Comparison of ENCODE assay signal across 8 cellular contexts in the genomic region with DNA sequence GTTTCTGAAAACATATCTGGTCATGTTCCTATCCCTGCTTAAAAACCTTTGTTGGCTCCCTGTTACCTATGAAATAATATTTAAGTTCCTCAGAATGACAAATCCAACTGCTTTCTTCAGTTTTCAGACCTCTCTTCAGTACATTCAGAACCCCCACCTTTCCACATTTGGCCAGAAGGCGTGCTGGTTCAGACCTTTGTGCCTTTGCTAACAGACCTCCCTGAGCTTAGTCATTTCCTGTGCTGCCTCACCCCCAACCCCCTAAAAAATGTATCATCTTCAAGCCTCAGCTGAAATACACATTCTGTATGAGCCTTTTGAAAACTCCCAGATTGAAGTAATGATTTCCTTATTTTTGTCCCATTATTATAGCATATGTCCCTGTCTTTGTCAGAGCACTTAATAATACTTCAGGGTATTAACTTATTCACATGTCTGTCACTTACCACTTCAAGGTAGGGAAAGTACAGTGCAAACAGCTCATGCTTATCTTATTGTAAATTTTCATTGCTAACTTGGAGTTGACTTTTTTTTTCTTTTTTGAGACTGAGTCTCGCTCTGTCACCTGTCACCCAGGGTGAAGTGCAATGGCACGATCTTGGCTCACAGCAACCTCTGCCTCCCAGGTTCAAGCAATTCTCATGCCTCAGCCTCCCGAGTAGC. TPM values are rescaled to one million over a fixed set of nuclear protein-coding genes. Genes with fewer than 3 reads are reported as not detected.
A peak's percentile ranks its signal among the peaks of the same experiment; 100 is the strongest.
DNase-seq lines count a peak whose midpoint lies in the region; ATAC-seq and TF ChIP-seq lines count a peak whose summit lies in the region.

No MANE protein-coding gene starts in this region.

- TF ChIP-seq POLR2A in gastrocnemius medialis (IDR thresholded peaks at IDR 0.05): no peak

- no peak for ATAC-seq in gastrocnemius medialis

- in situ Hi-C loops in gastrocnemius medialis (cut with MboI; ENCODE audit: low sequenced_read_pairs in 4 of 4): loop anchor here in 1 of 4 donors (10.0 kb wide), 1 partner anchor 96 kb away; no protein-coding TSS in a partner anchor
- in situ Hi-C loops in GM13977 (cut with MboI; ENCODE audit: low pct_unique_long_range_greater_than_20kb, low sequenced_read_pairs, unreplicated experiment): no loop called here

- intact Hi-C loops in gastrocnemius medialis (cut with DNase I; ENCODE audit: low total_unique reads): loop anchor here (5.0 kb wide), 2 partner anchors 43 to 153 kb away; no protein-coding TSS in a partner anchor

- TF ChIP-seq CTCF in epithelial cell of proximal tubule (conservative IDR thresholded peaks at IDR 0.05; ENCODE audit: low read depth, low read length) (peak; percentile 32), gastrocnemius medialis (IDR thresholded peaks at IDR 0.05 in 4 of 5, conservative IDR thresholded peaks at IDR 0.05 in 1 of 5) (no peak), GM13977 (IDR thresholded peaks at IDR 0.05; ENCODE audit: extremely low read depth, insufficient read depth, missing control alignments) (no peak)

- DNase-seq in HS-5 (ENCODE audit: low read depth): peak; percentile 78
- DNase-seq in activated CD4-positive, alpha-beta T cell treated with anti-CD3 and anti-CD28 coated beads, Interleukin-2, amount 50 U/mL, for 4 hours: peak; percentile 33
- DNase-seq in epithelial cell of proximal tubule (ENCODE audit: low read depth): no peak
- DNase-seq in stimulated activated CD4-positive, alpha-beta T cell treated with anti-CD3 and anti-CD28 coated beads, Interleukin-4, amount 100 ng/mL, for 4 hours: peak; percentile 16 to 66
- DNase-seq in gastrocnemius medialis: no peak
- no peak for DNase-seq in NCI-H2196 treated with DMSO at 0.1 percent for 48 hours (lab: John Stamatoyannopoulos, UW; ENCODE audit: unreplicated experiment)
- DNase-seq in HuH-7.5 (ENCODE audit: low spot score): no peak
- no peak for DNase-seq in GM13977 (ENCODE audit: low spot score)

- H3K27ac ChIP-seq in gastrocnemius medialis: no peak overlapping the region

- peaks cover 4% of the 10 kb centered on the region in 2 donors for H3K4me1 ChIP-seq in gastrocnemius medialis

- no peak overlapping the region for H3K4me3 ChIP-seq in epithelial cell of proximal tubule (ENCODE audit: low read depth, low read length)
- H3K4me3 ChIP-seq in gastrocnemius medialis: no peak overlapping the region

- no peaks in the 10 kb centered on the region for H3K9me3 ChIP-seq in gastrocnemius medialis

- H3K27me3 ChIP-seq in gastrocnemius medialis: no peaks in the 10 kb centered on the region

- H3K36me3 ChIP-seq in gastrocnemius medialis: peaks cover 0 to 82% of the 10 kb centered on the region in 2 donors

RNA-seq across cellular contexts. Expression of a gene that starts 19.7 kb away (rescaled TPM):
- not detected in 2 replicates for total RNA-seq in epithelial cell of proximal tubule
- not detected for total RNA-seq in gastrocnemius medialis

Comparison
In these comparisons a context has a peak if more than half of its experiments do, and no peak if none do; other contexts are left out.
1. DNase-seq: peak in HS-5 (single experiment), activated CD4-positive, alpha-beta T cell treated with anti-CD3 and anti-CD28 coated beads, Interleukin-2, amount 50 U/mL, for 4 hours (2 of 2) and stimulated activated CD4-positive, alpha-beta T cell treated with anti-CD3 and anti-CD28 coated beads, Interleukin-4, amount 100 ng/mL, for 4 hours (2 of 2); none in epithelial cell of proximal tubule (single experiment), gastrocnemius medialis (0 of 2), NCI-H2196 treated with DMSO at 0.1 percent for 48 hours (single experiment), HuH-7.5 (single experiment) and GM13977 (single experiment).